Comparison of ENCODE assay signal across 8 cellular contexts in the genomic region with DNA sequence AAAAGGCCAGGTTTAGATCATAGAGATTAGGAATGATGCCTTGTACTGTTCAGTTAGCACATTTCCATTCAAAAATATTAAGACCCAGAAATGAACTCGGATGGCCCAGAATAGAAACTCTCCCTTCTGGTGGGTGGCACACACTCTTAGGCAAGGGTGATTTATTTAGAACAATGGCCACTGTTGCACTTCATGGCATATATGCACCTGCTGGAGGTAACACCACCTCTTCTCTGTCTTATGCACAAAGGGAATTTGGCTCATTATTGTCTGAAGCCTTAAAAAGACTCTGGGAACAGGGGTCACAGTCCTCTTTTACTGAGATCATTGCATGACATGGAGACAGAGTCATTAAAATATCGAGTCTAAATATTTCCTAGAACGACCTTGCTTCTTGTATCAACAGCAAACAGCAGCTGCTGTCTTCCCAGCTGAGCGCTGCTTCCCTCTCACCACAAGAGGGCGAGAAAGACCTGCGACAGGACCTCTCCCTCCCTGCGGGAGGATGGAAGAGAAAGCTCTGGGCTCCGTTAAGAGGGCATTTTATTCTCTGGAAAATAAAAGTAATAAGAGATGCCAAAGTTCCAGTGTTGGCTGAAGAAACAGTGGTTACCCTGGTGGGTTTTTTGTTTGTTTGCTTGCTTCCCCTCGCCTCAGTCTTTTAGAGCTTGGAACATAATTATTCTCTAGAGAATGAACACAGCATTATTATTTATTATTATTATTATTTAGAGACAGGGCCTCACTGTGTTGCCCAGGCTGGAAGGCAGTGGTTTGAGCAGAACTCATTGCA. TPM values are rescaled to one million over a fixed set of nuclear protein-coding genes. Genes with fewer than 3 reads are reported as not detected.
DNase-seq lines count a peak whose midpoint lies in the region; ATAC-seq and TF ChIP-seq lines count a peak whose summit lies in the region.

No MANE protein-coding gene starts in this region.

- TF ChIP-seq CTCF in foreskin keratinocyte (conservative IDR thresholded peaks at IDR 0.05) = peak; percentile 97
- peak in 2 of 3 donors; percentile 42 to 88 for TF ChIP-seq CTCF in omental fat pad (IDR thresholded peaks at IDR 0.05)
- TF ChIP-seq CTCF in transverse colon (IDR thresholded peaks at IDR 0.05) = peak; percentile 83 to 97 (median 91)

- no peak for TF ChIP-seq EP300 in transverse colon (IDR thresholded peaks at IDR 0.05; ENCODE audit: low read depth)

- no peaks in the 10 kb centered on the region for H3K36me3 ChIP-seq in transverse colon

- H3K9me3 ChIP-seq in transverse colon = no peaks in the 10 kb centered on the region

- H3K4me1 ChIP-seq in foreskin keratinocyte (peaks cover 3% of the 10 kb centered on the region), transverse colon (peaks cover 0 to 13% (median 7%) of the 10 kb centered on the region in 4 donors)

- WGBS in transverse colon (ENCODE audit: low coverage in 1 of 2), 2 donors = 5% methylated on average over 9 of the region's 9 CpGs; no CpG with 5 or more reads in 1 of the 2 donors

- TF ChIP-seq POLR2A in transverse colon (IDR thresholded peaks at IDR 0.05) = no peak

- peak; percentile 66 for DNase-seq in GDM1 (lab: John Stamatoyannopoulos, UW)
- DNase-seq in H4 (ENCODE audit: low spot score) = peak; percentile 75
- DNase-seq in M059J (ENCODE audit: low read depth) = peak; percentile 74
- peak; percentile 63 to 78 for DNase-seq in SHP77 (lab: John Stamatoyannopoulos, UW)
- peak; percentile 40 for DNase-seq in activated T-helper 9 cell treated with anti-CD3 and anti-CD28 coated beads, Interleukin-2, amount 50 U/mL, for 16 hours (ENCODE audit: low read depth)
- peak in 1 of 2 donors; percentile 61 for DNase-seq in foreskin keratinocyte
- no peak for DNase-seq in omental fat pad (ENCODE audit: low spot score)
- peak; percentile 76 for DNase-seq in transverse colon

- ATAC-seq in foreskin keratinocyte (peak; percentile 76), omental fat pad (ENCODE audit: low FRiP score) (peak; percentile 64)

- no peak overlapping the region for H3K27ac ChIP-seq in foreskin keratinocyte
- H3K27ac ChIP-seq in transverse colon = no peak overlapping the region

- intact Hi-C loops in transverse colon (cut with DNase I; ENCODE audit: low total_unique reads) = loop anchor here (5.0 kb wide), 1 partner anchor 644 kb away; no protein-coding TSS in a partner anchor

- H3K27me3 ChIP-seq in foreskin keratinocyte = peaks cover 35% of the 10 kb centered on the region
- H3K27me3 ChIP-seq in transverse colon = peaks cover 36% of the 10 kb centered on the region

- no peak overlapping the region for H3K4me3 ChIP-seq in transverse colon

- in situ Hi-C loops in transverse colon (cut with MboI; ENCODE audit: low pct_ligation_motif_present in 1 of 4, low pct_unique_long_range_greater_than_20kb in 1 of 4, low sequenced_read_pairs in 3 of 4) = loop anchor here (10.0 to 25.0 kb wide), 3 partner anchors 321 to 641 kb away; no protein-coding TSS in a partner anchor

RNA-seq across cellular contexts. Expression of gene BAMBI, which starts 13.5 kb away (rescaled TPM):
- 51.3 and 58.9 TPM in 2 replicates for total RNA-seq in H4 (2014; rRNA removed; shearing (Covaris generic))
- 23.1 and 23.7 TPM in 2 replicates for total RNA-seq in M059J (2014; rRNA removed; shearing (Covaris generic))
- total RNA-seq in foreskin keratinocyte (3.6 and 6.8 TPM in 2 replicates), omental fat pad (10 to 100 TPM in 3 of 4 donors, 1 to 10 TPM in 1; 6.9 to 20.5 (median 13.3) TPM), transverse colon (1 to 10 TPM in 2 of 4 donors, under 1 TPM in 1, not detected in 1; 1.00 to 3.7 (median 1.2) TPM)
- 2.9 and 6.1 TPM in 2 replicates for polyA plus RNA-seq in foreskin keratinocyte
